In genomic region chr2:131093843-131094654, GRCh38 we compare ENCODE assay signal across 8 cellular contexts. TPM values are rescaled to one million over a fixed set of nuclear protein-coding genes. Genes with fewer than 3 reads are reported as not detected.
DNase-seq lines count a peak whose midpoint lies in the region; ATAC-seq, FAIRE-seq and TF ChIP-seq lines count a peak whose summit lies in the region.
"Not testable (repeated sequence)": the region's sequence is repeated elsewhere in the genome, so short reads cannot be mapped to it uniquely, and the experiment has no call there.

No MANE protein-coding gene starts in this region.

- FAIRE-seq in H1 (lab: Jason Lieb, UNC) = not testable (repeated sequence)

- peak overlapping the region; percentile 19; the same call in 1 of the 2 replicates for H3K18ac ChIP-seq in H1 (ENCODE audit: extremely low read depth, low read length)

- DNase-seq in OCI-M1 (lab: John Stamatoyannopoulos, UW) = peak; percentile 56
- not testable (repeated sequence) for DNase-seq in H1 (ENCODE audit: low read depth in 1 of 2, low spot score in 2 of 2); kidney epithelial cell (ENCODE audit: low read depth); tibial nerve (ENCODE audit: low spot score in 2 of 2)

- not testable (repeated sequence) for H2AFZ ChIP-seq in H1 (ENCODE audit: low read length)
- peak overlapping the region; percentile 97 for H2AFZ ChIP-seq in parathyroid adenoma

- H3K27me3 Mint-ChIP-seq in activated T-helper 17 cell treated with anti-CD3 and anti-CD28 coated beads, Interleukin-2, amount 50 U/mL, for 72 hours = not testable (repeated sequence)

- H3K4me1 ChIP-seq in ES-I3 (ENCODE audit: insufficient read depth, low read length); H1 (replicated peaks in 1 of 4; ENCODE audit: control insufficient read depth in 3 of 4, insufficient read depth in 4 of 4, low read length in 3 of 4); parathyroid adenoma: not testable (repeated sequence)
- H3K4me1 ChIP-seq in tibial nerve = peaks cover 0 to 33% (median 10%) of the 10 kb centered on the region in 4 donors

- POLR2A ChIA-PET in H1 (lab: Charles Lee; ENCODE audit: partially characterized antibody) = interaction anchor here (0.6 to 5.1 kb wide), 17 partner anchors 12 to 399 kb away, joined by 3 to 60 read pairs (median 7); partner anchors contain the start of gene PLEKHB2

- H3K36me3 ChIP-seq in ES-I3 (ENCODE audit: insufficient read depth, low read length); H1 (ENCODE audit: control insufficient read depth in 2 of 4, insufficient read depth in 4 of 4, low read length in 3 of 4); kidney epithelial cell (ENCODE audit: control insufficient read depth, insufficient read depth, low read length); parathyroid adenoma (ENCODE audit: control insufficient read depth, insufficient read depth, low read length): not testable (repeated sequence)
- H3K36me3 ChIP-seq in tibial nerve = peaks cover 0 to 21% (median 0%) of the 10 kb centered on the region in 3 donors

- H2BK15ac ChIP-seq in H1 (ENCODE audit: low read length) = not testable (repeated sequence)

- not testable (repeated sequence) for H4K91ac ChIP-seq in H1 (replicated peaks; ENCODE audit: insufficient read length, low read length)

- peak overlapping the region; percentile 96 for H3K27ac Mint-ChIP-seq in activated T-helper 17 cell treated with anti-CD3 and anti-CD28 coated beads, Interleukin-2, amount 50 U/mL, for 72 hours

- H4K20me1 ChIP-seq in H1 (replicated peaks in 1 of 2; ENCODE audit: control insufficient read depth in 1 of 2, insufficient read depth in 2 of 2, low read length in 2 of 2) = not testable (repeated sequence)

- not testable (repeated sequence) for H2BK120ac ChIP-seq in H1 (replicated peaks; ENCODE audit: low read depth, low read length)

- not testable (repeated sequence) for H2BK20ac ChIP-seq in H1 (ENCODE audit: low read length)

- H3K4me2 ChIP-seq in H1 (ENCODE audit: insufficient read depth in 1 of 2, low read depth in 2 of 2, low read length in 2 of 2) (peak overlapping the region; percentile 48 to 60), parathyroid adenoma (ENCODE audit: low read length) (peak overlapping the region; percentile 58)

- H3K56ac ChIP-seq in H1 (replicated peaks; ENCODE audit: insufficient read length, low read depth, low read length) = peak overlapping the region; percentile 82

- not testable (repeated sequence) for H3K9me3 Mint-ChIP-seq in activated T-helper 17 cell treated with anti-CD3 and anti-CD28 coated beads, Interleukin-2, amount 50 U/mL, for 72 hours

- peak overlapping the region; percentile 93; the same call in 1 of the 2 replicates for H4K8ac ChIP-seq in H1 (ENCODE audit: extremely low read depth, insufficient read depth, low read length)

- not testable (repeated sequence) for H3K23ac ChIP-seq in H1 (ENCODE audit: insufficient read length)

- peak; percentile 2 for ATAC-seq in HG02588 (IDR thresholded peaks at IDR 0.05; ENCODE audit: unreplicated experiment)
- not testable (repeated sequence) for ATAC-seq in activated T-helper 17 cell treated with anti-CD3 and anti-CD28 coated beads, Interleukin-2, amount 50 U/mL, for 72 hours (replicated peaks)

- TF ChIP-seq POLR2A in H1 (IDR thresholded peaks at IDR 0.05; ENCODE audit: control extremely low read depth in 1 of 2, low read depth in 2 of 2, low read length in 2 of 2); tibial nerve (IDR thresholded peaks at IDR 0.05): not testable (repeated sequence)

- not testable (repeated sequence) for H3K9me3 ChIP-seq in ES-I3 (ENCODE audit: control insufficient read depth, insufficient read depth, low read length); H1 (ENCODE audit: insufficient read depth in 2 of 2, low read depth in 1 of 2, low read length in 1 of 2); parathyroid adenoma (ENCODE audit: control insufficient read depth, low read length); tibial nerve

- WGBS in H1 (ENCODE audit: extremely low coverage in 1 of 2, insufficient coverage in 1 of 2, insufficient read length in 1 of 2, insufficient replicate concordance in 2 of 2, low coverage in 1 of 2, low lambda C conversion rate in 2 of 2, missing lambda C conversion rate in 1 of 2), 2 experiments = 54% methylated on average over 34 of the region's 34 CpGs; no CpG with 5 or more reads in 1 of the 2 experiments
- WGBS in tibial nerve, 2 donors = 37 to 42% methylated on average over 34 of the region's 34 CpGs

- not testable (repeated sequence) for H3K23me2 ChIP-seq in H1 (ENCODE audit: low read depth, low read length)

- H3K4me3 ChIP-seq in H1 (ENCODE audit: extremely low read depth in 1 of 4, insufficient read depth in 2 of 4, low read depth in 3 of 4, low read length in 4 of 4) (peak overlapping the region; percentile 79 to 94 (median 87)), kidney epithelial cell (ENCODE audit: low read depth, low read length) (peak overlapping the region; percentile 52), parathyroid adenoma (ENCODE audit: low read depth, low read length) (peak overlapping the region; percentile 82), tibial nerve (peak overlapping the region; percentile 65 to 91 (median 81))

- H3K79me2 ChIP-seq in H1 (ENCODE audit: control insufficient read depth in 1 of 2, insufficient read depth in 2 of 2, low read length in 2 of 2) = peaks cover 21 to 36% of the 10 kb centered on the region in 2 experiments
- H3K79me2 ChIP-seq in parathyroid adenoma = peaks cover 26% of the 10 kb centered on the region

- not testable (repeated sequence) for H2BK5ac ChIP-seq in H1 (ENCODE audit: low read depth, low read length)

- peak overlapping the region; percentile 88 for H3K4me3 Mint-ChIP-seq in activated T-helper 17 cell treated with anti-CD3 and anti-CD28 coated beads, Interleukin-2, amount 50 U/mL, for 72 hours

- not testable (repeated sequence) for H4K5ac ChIP-seq in H1 (ENCODE audit: insufficient read length, low read depth, low read length)

- not testable (repeated sequence) for H3K4ac ChIP-seq in H1 (replicated peaks; ENCODE audit: insufficient read length, low read depth, low read length)

- H3K27ac ChIP-seq in H1 (ENCODE audit: low read depth, low read length) = not testable (repeated sequence)
- H3K27ac ChIP-seq in parathyroid adenoma (peak overlapping the region; percentile 91), tibial nerve (peak overlapping the region; percentile 90 to 98 (median 96))

- TF ChIP-seq RAD21 in H1 (IDR thresholded peaks at IDR 0.05 in 1 of 2, conservative IDR thresholded peaks at IDR 0.05 in 1 of 2; ENCODE audit: low read depth in 2 of 2, low read length in 2 of 2) = not testable (repeated sequence)

- not testable (repeated sequence) for H2AK5ac ChIP-seq in H1 (ENCODE audit: low read depth, low read length)

- not testable (repeated sequence) for H3K79me1 ChIP-seq in H1 (ENCODE audit: low read depth, low read length)

- peaks cover 27% of the 10 kb centered on the region for H3K36me3 Mint-ChIP-seq in activated T-helper 17 cell treated with anti-CD3 and anti-CD28 coated beads, Interleukin-2, amount 50 U/mL, for 72 hours (ENCODE audit: low read depth)

- CTCF ChIA-PET in H1 (lab: Charles Lee; ENCODE audit: partially characterized antibody) = interaction anchor here (1.5 kb wide), 1 partner anchor 10 kb away, joined by 6 read pairs; no protein-coding TSS in a partner anchor

- TF ChIP-seq EP300 in H1 (IDR thresholded peaks at IDR 0.05; ENCODE audit: borderline replicate concordance in 1 of 2, low read depth in 2 of 2, low read length in 2 of 2); tibial nerve (IDR thresholded peaks at IDR 0.05): not testable (repeated sequence)

- H3K9ac ChIP-seq in ES-I3 (ENCODE audit: low read depth, low read length) (peak overlapping the region; percentile 92; the same call in 1 of the 2 replicates), H1 (replicated peaks in 1 of 4; ENCODE audit: extremely low read depth in 1 of 4, low read depth in 3 of 4, low read length in 3 of 4) (peak overlapping the region; percentile 66 to 99 (median 86)), parathyroid adenoma (peak overlapping the region; percentile 9)

- not testable (repeated sequence) for H3K4me1 Mint-ChIP-seq in activated T-helper 17 cell treated with anti-CD3 and anti-CD28 coated beads, Interleukin-2, amount 50 U/mL, for 72 hours

- TF ChIP-seq CTCF in H1 (IDR thresholded peaks at IDR 0.05; ENCODE audit: control extremely low read depth in 1 of 3, insufficient read depth in 1 of 3, low read depth in 1 of 3, low read length in 3 of 3); kidney epithelial cell (IDR thresholded peaks at IDR 0.05; ENCODE audit: insufficient read depth, low read length, poor library complexity, severe bottlenecking); parathyroid adenoma (IDR thresholded peaks at IDR 0.05); tibial nerve (IDR thresholded peaks at IDR 0.05): not testable (repeated sequence)

- H3K14ac ChIP-seq in H1 (ENCODE audit: insufficient read length) = not testable (repeated sequence)

- H3K27me3 ChIP-seq in H1 (replicated peaks in 1 of 4; ENCODE audit: control insufficient read depth in 3 of 4, extremely low read depth in 1 of 4, insufficient read depth in 3 of 4, low read length in 3 of 4); kidney epithelial cell (ENCODE audit: control insufficient read depth, insufficient read depth, low read length); parathyroid adenoma (ENCODE audit: control insufficient read depth, insufficient read depth, low read length); tibial nerve: not testable (repeated sequence)

- H2BK12ac ChIP-seq in H1 (ENCODE audit: low read depth, low read length) = not testable (repeated sequence)

RNA-seq across cellular contexts. Expression of gene FAM168B, which starts 0.8 kb away (rescaled TPM):
- 10 to 100 TPM; 69.2 to 77.1 TPM for total RNA-seq in activated T-helper 17 cell treated with anti-CD3 and anti-CD28 coated beads, Interleukin-2, amount 50 U/mL, for 72 hours
- total RNA-seq in H1 (2021; fragmentation: NEBNext Ultra II Directional; extraction: Animal tissue kit (Norgen Biotek cat#: 25700)) = 58.1 and 61.9 TPM in 2 replicates
- 123 and 162 TPM in 2 replicates for polyA plus RNA-seq in H1 (2011; rRNA removed)
- polyA plus RNA-seq in H1 (2011; cell fraction: cytosol; rRNA removed) = 78.4 TPM
- polyA plus RNA-seq in H1 (2011; cell fraction: nucleus; rRNA removed) = 118 TPM
- polyA plus RNA-seq in H1 (2012, experiment 1 of 2) = 38.3 to 47.2 TPM (median 42.6 TPM) in 4 replicates
- polyA plus RNA-seq in H1 (2012, experiment 2 of 2) = 7.9 TPM
- 42.7 TPM for polyA plus RNA-seq in H1 (2013, experiment 1 of 2)
- polyA plus RNA-seq in H1 (2013, experiment 2 of 2) = 44.3 TPM
- 72.8 and 107 TPM in 2 replicates for polyA minus RNA-seq in H1 (2011; rRNA and poly(A)+ RNA removed)
- 48.7 TPM for polyA minus RNA-seq in H1 (2011; cell fraction: cytosol; rRNA and poly(A)+ RNA removed)
- 26.0 TPM for polyA minus RNA-seq in H1 (2011; cell fraction: nucleus; rRNA and poly(A)+ RNA removed)
- total RNA-seq in kidney epithelial cell (161 and 177 TPM in 2 replicates), tibial nerve (100 to 1,000 TPM in 3 of 4 donors, 10 to 100 TPM in 1; 96.0 to 115 (median 107) TPM)

RNA-seq across cellular contexts. Expression of gene PLEKHB2, which starts 11.1 kb away (rescaled TPM):
- 10 to 100 TPM; 59.8 to 64.5 TPM for total RNA-seq in activated T-helper 17 cell treated with anti-CD3 and anti-CD28 coated beads, Interleukin-2, amount 50 U/mL, for 72 hours
- 52.8 and 54.8 TPM in 2 replicates for total RNA-seq in H1 (2021; fragmentation: NEBNext Ultra II Directional; extraction: Animal tissue kit (Norgen Biotek cat#: 25700))
- 42.4 and 44.0 TPM in 2 replicates for polyA plus RNA-seq in H1 (2011; rRNA removed)
- polyA plus RNA-seq in H1 (2011; cell fraction: cytosol; rRNA removed) = 79.2 TPM
- polyA plus RNA-seq in H1 (2011; cell fraction: nucleus; rRNA removed) = 26.0 TPM
- 36.0 to 46.3 TPM (median 43.4 TPM) in 4 replicates for polyA plus RNA-seq in H1 (2012, experiment 1 of 2)
- polyA plus RNA-seq in H1 (2012, experiment 2 of 2) = 7.8 TPM
- 27.9 TPM for polyA plus RNA-seq in H1 (2013, experiment 1 of 2)
- polyA plus RNA-seq in H1 (2013, experiment 2 of 2) = 30.0 TPM
- 81.1 and 82.2 TPM in 2 replicates for polyA minus RNA-seq in H1 (2011; rRNA and poly(A)+ RNA removed)
- polyA minus RNA-seq in H1 (2011; cell fraction: cytosol; rRNA and poly(A)+ RNA removed) = 48.7 TPM
- polyA minus RNA-seq in H1 (2011; cell fraction: nucleus; rRNA and poly(A)+ RNA removed) = 25.4 TPM
- 113 and 126 TPM in 2 replicates for total RNA-seq in kidney epithelial cell
- 10 to 100 TPM; 57.9 to 77.9 (median 72.7) TPM for total RNA-seq in tibial nerve

Comparison
In these comparisons a context has a peak if more than half of its experiments do, and no peak if none do; other contexts are left out.
1. H3K9ac ChIP-seq: peak in every context shown above with its lines; median percentile 92 in ES-I3; 86 in H1; 9 in parathyroid adenoma.